In genomic region chr3:191809326-191809949, GRCh38 we compare ENCODE assay signal across 2 cellular contexts.
TF ChIP-seq lines count a peak whose summit lies in the region.

No MANE protein-coding gene starts in this region.

TF ChIP-seq in GM23338, 12 proteins besides CTCF, POLR2A, EP300 and RAD21 (continued from another document):
- no peak for TF ChIP-seq REST (IDR thresholded peaks at IDR 0.05; ENCODE audit: unreplicated experiment)
- no peak for TF ChIP-seq EZH2 (IDR thresholded peaks at IDR 0.05; ENCODE audit: low read depth, unreplicated experiment)
- no peak for TF ChIP-seq ZNF462 (CRISPR knock-in tag; IDR thresholded peaks at IDR 0.05)
- no peak for TF ChIP-seq JUNB (IDR thresholded peaks at IDR 0.05; ENCODE audit: unreplicated experiment)
- no peak for TF ChIP-seq NANOG (IDR thresholded peaks at IDR 0.05; ENCODE audit: borderline replicate concordance)
- TF ChIP-seq ZNF331 (CRISPR knock-in tag; IDR thresholded peaks at IDR 0.05; ENCODE audit: low read depth) = no peak
- no peak for TF ChIP-seq POLR2AphosphoS5 (IDR thresholded peaks at IDR 0.05; ENCODE audit: low read depth)
- no peak for TF ChIP-seq EZH2phosphoT487 (IDR thresholded peaks at IDR 0.05; ENCODE audit: unreplicated experiment)
- no peak for TF ChIP-seq STAT1 (IDR thresholded peaks at IDR 0.05; ENCODE audit: unreplicated experiment)
TF ChIP-seq in GM23338: peak in this region for 0.

TF ChIP-seq in SK-N-SH treated with all-trans-retinoic acid at 6 μM for 48 hours, 23 proteins besides CTCF, POLR2A, EP300 and RAD21 (continued from another document):
- TF ChIP-seq PATZ1 (CRISPR knock-in tag; IDR thresholded peaks at IDR 0.05; ENCODE audit: borderline replicate concordance) (no peak), ZNF8 (CRISPR knock-in tag; IDR thresholded peaks at IDR 0.05) (no peak), ZFP3 (CRISPR knock-in tag; IDR thresholded peaks at IDR 0.05) (no peak), BACH2 (CRISPR knock-in tag; IDR thresholded peaks at IDR 0.05; ENCODE audit: borderline replicate concordance) (no peak), ISL1 (CRISPR knock-in tag; IDR thresholded peaks at IDR 0.05) (no peak), CSRNP3 (CRISPR knock-in tag; IDR thresholded peaks at IDR 0.05) (no peak)
